Comparison of ENCODE assay signal across 10 cellular contexts in genomic region chr4:108113229-108113628, GRCh38.
DNase-seq lines count a peak whose midpoint lies in the region; ATAC-seq and TF ChIP-seq lines count a peak whose summit lies in the region.
"Had no signal": no experiment of that assay in that cellular context is flagged by ENCODE, and none has a peak within 500 bp of the region (broad histone marks: within the 10 kb centered on the region; RNA-seq: fewer than 3 reads in every experiment).

No MANE protein-coding gene starts in this region.

- H3K9ac ChIP-seq in OCI-LY3 (ENCODE audit: low read length) = no peak overlapping the region

- ATAC-seq in HG02571 (IDR thresholded peaks at IDR 0.05; ENCODE audit: unreplicated experiment) = no peak
- ATAC-seq in HG03025 (IDR thresholded peaks at IDR 0.05; ENCODE audit: low FRiP score, unreplicated experiment) = no peak
- ATAC-seq: stimulated activated memory B cell treated with anti-CD40 and anti-IgM and Interleukin-4, amounts not matched to agents 10 μg/mL and 1 μg/mL and 100 μg/mL, for 72 hours had no signal

- no peaks in the 10 kb centered on the region for H3K27me3 ChIP-seq in OCI-LY3 (ENCODE audit: low read depth, low read length)

- H3K79me2 ChIP-seq in OCI-LY3 (ENCODE audit: low read length) = peaks cover 32% of the 10 kb centered on the region

- H3K27ac ChIP-seq in OCI-LY3 (ENCODE audit: low read length) = no peak overlapping the region

- no peak for TF ChIP-seq CTCF in OCI-LY3 (IDR thresholded peaks at IDR 0.05; ENCODE audit: low read depth, low read length)

- peaks cover 47% of the 10 kb centered on the region for H3K4me1 ChIP-seq in OCI-LY3 (ENCODE audit: low read length)

- H4K20me1 ChIP-seq in OCI-LY3 (ENCODE audit: insufficient read depth, low read length) = no peaks in the 10 kb centered on the region

- no peak overlapping the region for H2AFZ ChIP-seq in OCI-LY3 (ENCODE audit: low read depth, low read length)

- peak; percentile 67 for DNase-seq in activated CD8-positive, alpha-beta memory T cell treated with anti-CD3 and anti-CD28 coated beads for 24 hours
- DNase-seq in central memory CD4-positive, alpha-beta T cell = peak; percentile 62
- DNase-seq in stimulated activated CD8-positive, alpha-beta memory T cell treated with anti-CD3 and anti-CD28 coated beads, Interleukin-4, amount 100 ng/mL, for 48 hours = peak; percentile 56
- no peak for DNase-seq in NCI-H526 (lab: John Stamatoyannopoulos, UW)
- DNase-seq in cortex of kidney (lab: John Stamatoyannopoulos, UW) = no peak
- DNase-seq: NCI-H2227 treated with DMSO at 0.1 percent for 48 hours had no signal

- no peaks in the 10 kb centered on the region for H3K9me3 ChIP-seq in OCI-LY3 (ENCODE audit: insufficient read depth, low read length)

- H3K4me3 ChIP-seq in OCI-LY3 (ENCODE audit: low read length) = no peak overlapping the region

- 0 out of 2 replicates have a peak overlapping the region, but pooled peaks have one; percentile 8 for H3K4me2 ChIP-seq in OCI-LY3 (ENCODE audit: low read length)

- no peaks in the 10 kb centered on the region for H3K36me3 ChIP-seq in OCI-LY3 (replicated peaks; ENCODE audit: low read depth, low read length)

Comparison
In these comparisons a context has a peak if more than half of its experiments do, and no peak if none do; other contexts are left out.
1. DNase-seq: peak in activated CD8-positive, alpha-beta memory T cell treated with anti-CD3 and anti-CD28 coated beads for 24 hours (single experiment), central memory CD4-positive, alpha-beta T cell (single experiment) and stimulated activated CD8-positive, alpha-beta memory T cell treated with anti-CD3 and anti-CD28 coated beads, Interleukin-4, amount 100 ng/mL, for 48 hours (single experiment); none in NCI-H526 (0 of 2) and cortex of kidney (single experiment).